8 cellular contexts compared by ENCODE assay signal in the genomic region with DNA sequence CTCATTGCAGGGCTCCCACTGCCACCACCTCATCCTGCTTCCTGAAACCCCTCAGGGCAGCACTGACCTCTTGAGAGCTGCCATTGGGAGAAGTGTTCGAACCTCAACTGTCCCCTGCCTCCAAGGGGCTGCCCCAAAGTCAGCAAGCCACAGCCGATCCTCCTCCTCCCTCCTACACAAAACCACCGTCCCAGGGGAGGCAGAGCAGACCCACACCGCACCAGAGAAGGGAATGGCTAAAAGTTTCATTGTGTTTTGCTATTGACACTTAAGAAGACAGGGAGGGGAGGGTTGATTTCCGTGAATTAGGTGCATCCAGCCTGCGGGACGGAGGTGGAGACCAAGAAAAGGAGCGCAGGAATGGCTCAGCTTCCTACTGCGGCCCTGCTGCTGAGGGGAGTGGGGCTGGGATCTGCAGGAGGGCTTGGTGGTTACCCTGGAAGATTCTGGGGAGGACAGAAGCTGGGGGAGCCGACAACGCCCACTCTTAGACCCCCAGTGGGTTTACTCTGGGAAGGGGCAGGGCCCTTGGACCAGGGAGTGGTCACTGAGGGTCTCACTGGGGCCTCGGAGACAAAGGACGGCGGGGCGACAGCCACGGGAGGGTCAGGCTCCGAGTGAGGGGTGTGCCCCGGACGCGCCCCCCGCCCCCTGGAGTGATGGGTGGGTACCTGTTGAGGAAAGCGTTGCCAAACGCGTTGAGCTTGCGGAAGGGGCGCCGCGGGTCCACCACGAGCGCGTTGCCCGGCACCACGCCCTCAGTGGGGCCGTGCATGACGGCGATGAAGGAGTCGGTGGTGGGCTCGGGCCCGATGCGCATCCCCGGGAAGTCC. TPM values are rescaled to one million over a fixed set of nuclear protein-coding genes. Genes with fewer than 3 reads are reported as not detected.
DNase-seq lines count a peak whose midpoint lies in the region; ATAC-seq, FAIRE-seq and TF ChIP-seq lines count a peak whose summit lies in the region.

No MANE protein-coding gene starts in this region.

- no peak overlapping the region for H2AFZ ChIP-seq in HepG2 (ENCODE audit: low read length)

- WGBS in HepG2 (ENCODE audit: low lambda C conversion rate) = 2% methylated on average over 11 of the region's 41 CpGs

- peaks cover 36% of the 10 kb centered on the region for H3K79me2 ChIP-seq in HepG2 (ENCODE audit: insufficient read depth, low read length)

- TF ChIP-seq POLR2A in HepG2 (IDR thresholded peaks at IDR 0.05; ENCODE audit: insufficient read depth in 1 of 2, low read depth in 2 of 2, low read length in 2 of 2) = no peak

- CTCF ChIA-PET in HepG2 (lab: Yijun Ruan, JAX; ENCODE audit: low intra/inter-chr PET ratio, low total read pairs) = interaction anchor here (1.7 kb wide), 1 partner anchor 31 kb away, joined by 6 read pairs; no protein-coding TSS in a partner anchor

- POLR2A ChIA-PET in HepG2 (lab: Yijun Ruan, JAX) = interaction anchor here (1.1 to 10.4 kb wide), 6 partner anchors 8 to 187 kb away, joined by 3 to 132 read pairs (median 17); no protein-coding TSS in a partner anchor

- H4K20me1 ChIP-seq in HepG2 (ENCODE audit: insufficient read depth, low read length) = no peaks in the 10 kb centered on the region; the same call in 1 of the 2 replicates

- H3K36me3 ChIP-seq in HUES6 (ENCODE audit: control insufficient read depth, insufficient read depth, low read length) = peaks cover 11% of the 10 kb centered on the region
- H3K36me3 ChIP-seq in HepG2 (replicated peaks in 1 of 2; ENCODE audit: control insufficient read depth in 1 of 2, insufficient read depth in 2 of 2, low read length in 2 of 2) = peaks cover 0 to 4% of the 10 kb centered on the region in 2 experiments; a peak in 1 of 5 replicates
- peaks cover 8% of the 10 kb centered on the region for H3K36me3 ChIP-seq in thoracic aorta

- H3K4me2 ChIP-seq in HepG2 (ENCODE audit: low read depth, low read length) = peak overlapping the region; percentile 98

- intact Hi-C loops in HepG2 (cut with micrococcal nuclease; ENCODE audit: unreplicated experiment) = no loop called here

- in situ Hi-C loops in astrocyte of the cerebellum (cut with HindIII; ENCODE audit: low sequenced_read_pairs) (no loop called here), HepG2 (cut with HindIII; ENCODE audit: extremely low pct_ligation_motif_present, low pct_unique_long_range_greater_than_20kb) (no loop called here)

- H3K9ac ChIP-seq in HUES6 (ENCODE audit: low read length) (peak overlapping the region; percentile 89), HepG2 (ENCODE audit: insufficient read depth, low read depth, low read length) (peak overlapping the region; percentile 81)

- H3K4me1 ChIP-seq in HUES6 (ENCODE audit: control insufficient read depth, insufficient read depth, low read length) (peaks cover 23% of the 10 kb centered on the region), HepG2 (ENCODE audit: insufficient read depth, low read length) (peaks cover 67% of the 10 kb centered on the region), thoracic aorta (ENCODE audit: control insufficient read depth in 1 of 2, low read depth in 2 of 2) (peaks cover 21 to 79% of the 10 kb centered on the region in 2 donors)

- ATAC-seq in HepG2 (peak; percentile 6), thoracic aorta (ENCODE audit: insufficient number of reproducible peaks, low FRiP score, low read depth) (no peak)

- H3K27me3 ChIP-seq in HUES6 (ENCODE audit: control insufficient read depth, insufficient read depth, low read length) (no peaks in the 10 kb centered on the region), HepG2 (ENCODE audit: control insufficient read depth in 1 of 2, insufficient read depth in 2 of 2, low read length in 2 of 2) (no peaks in the 10 kb centered on the region; a peak in 1 of 5 replicates), thoracic aorta (replicated peaks; ENCODE audit: insufficient read depth) (no peaks in the 10 kb centered on the region)

- H3K4me3 ChIP-seq in HUES6 (ENCODE audit: low read depth, low read length) (peak overlapping the region; percentile 100), astrocyte of the cerebellum (ENCODE audit: low read depth, low read length) (peak overlapping the region; percentile 99), HepG2 (replicated peaks in 1 of 3; ENCODE audit: insufficient read depth in 1 of 3, low read depth in 2 of 3, low read length in 3 of 3) (peak overlapping the region; percentile 83 to 99 (median 98)), thoracic aorta (peak overlapping the region; percentile 78)

- TF ChIP-seq RAD21 in HepG2 (CRISPR knock-in tag; IDR thresholded peaks at IDR 0.05) = no peak

- no peak for FAIRE-seq in HepG2 (lab: Jason Lieb, UNC)

- H3K27ac ChIP-seq in HUES6 (ENCODE audit: low read depth, low read length) = no peak overlapping the region
- peak overlapping the region; percentile 48 for H3K27ac ChIP-seq in HepG2 (ENCODE audit: extremely low read length, insufficient read depth, low read length)
- H3K27ac ChIP-seq in thoracic aorta = peak overlapping the region; percentile 74 to 76

- BruUV-seq in HepG2 (replicated peaks; lab: Mats Ljungman, UMichigan) = no TSS peak

- DNase-seq in NCI-H146 (lab: John Stamatoyannopoulos, UW) (peak; percentile 51), NCI-H146 treated with DMSO at 0.1 percent for 48 hours (lab: John Stamatoyannopoulos, UW; ENCODE audit: unreplicated experiment) (no peak), astrocyte of the cerebellum (ENCODE audit: low read depth) (no peak), HepG2 (ENCODE audit: low spot score) (no peak), thoracic aorta (ENCODE audit: low spot score) (no peak), NCI-H1694 treated with DMSO at 0.1 percent for 48 hours (lab: John Stamatoyannopoulos, UW) (no peak), NCI-H82 treated with DMSO at 0.1 percent for 48 hours (lab: John Stamatoyannopoulos, UW; ENCODE audit: unreplicated experiment) (no peak)

- no peak for TF ChIP-seq CTCF in astrocyte of the cerebellum (IDR thresholded peaks at IDR 0.05; ENCODE audit: low read depth, low read length, missing control alignments)
- no peak for TF ChIP-seq CTCF in HepG2 (CRISPR knock-in tag; IDR thresholded peaks at IDR 0.05)
- TF ChIP-seq CTCF in thoracic aorta (IDR thresholded peaks at IDR 0.05) = no peak

- TF ChIP-seq EP300 in HepG2 (IDR thresholded peaks at IDR 0.05; ENCODE audit: low read depth in 2 of 2, low read length in 2 of 2) (no peak), HepG2 (CRISPR knock-in tag; IDR thresholded peaks at IDR 0.05; ENCODE audit: borderline replicate concordance) (no peak)

- H3K9me3 ChIP-seq in HUES6 (ENCODE audit: control insufficient read depth, insufficient read depth, low read depth, low read length) = no peaks in the 10 kb centered on the region
- no peaks in the 10 kb centered on the region for H3K9me3 ChIP-seq in HepG2 (ENCODE audit: low read length)
- no peaks in the 10 kb centered on the region for H3K9me3 ChIP-seq in thoracic aorta

RNA-seq across cellular contexts. Expression of a gene that starts 0.8 kb away (rescaled TPM):
- 22.0 and 26.6 TPM in 2 replicates for total RNA-seq in HepG2 (2016; rRNA removed; fragmentation: Illumina TruSeq; extraction: Trizol)
- total RNA-seq in HepG2 (2016; cell fraction: cytosol; rRNA removed; fragmentation: Illumina TruSeq; extraction: Trizol; ENCODE audit: low read depth) = 8.1 and 9.7 TPM in 2 replicates
- total RNA-seq in HepG2 (2016; cell fraction: insoluble cytoplasmic fraction; rRNA removed; fragmentation: Illumina TruSeq; extraction: Trizol) = 22.9 and 29.1 TPM in 2 replicates
- 11.0 and 11.5 TPM in 2 replicates for total RNA-seq in HepG2 (2016; cell fraction: membrane; rRNA removed; fragmentation: Illumina TruSeq; extraction: Trizol)
- 16.8 and 19.6 TPM in 2 replicates for total RNA-seq in HepG2 (2016; cell fraction: nucleus; rRNA removed; fragmentation: Illumina TruSeq; extraction: Trizol)
- 23.6 and 29.4 TPM in 2 replicates for polyA plus RNA-seq in HepG2 (2011; rRNA removed)
- polyA plus RNA-seq in HepG2 (2011; cell fraction: cytosol; rRNA removed) = 20.8 and 31.1 TPM in 2 replicates
- 42.3 and 43.0 TPM in 2 replicates for polyA plus RNA-seq in HepG2 (2011; cell fraction: nucleus; rRNA removed)
- 18.8 and 23.3 TPM in 2 replicates for polyA plus RNA-seq in HepG2 (2012)
- polyA plus RNA-seq in HepG2 (2016; cell fraction: cytosol; fragmentation: Illumina TruSeq; extraction: Trizol; ENCODE audit: low read depth) = 3.5 and 3.9 TPM in 2 replicates
- polyA plus RNA-seq in HepG2 (2016; cell fraction: insoluble cytoplasmic fraction; fragmentation: Illumina TruSeq; extraction: Trizol; ENCODE audit: low read depth) = 29.0 and 35.3 TPM in 2 replicates
- 7.9 and 9.3 TPM in 2 replicates for polyA plus RNA-seq in HepG2 (2016; cell fraction: membrane; fragmentation: Illumina TruSeq; extraction: Trizol; ENCODE audit: low read depth)
- polyA plus RNA-seq in HepG2 (2016; cell fraction: nucleus; fragmentation: Illumina TruSeq; extraction: Trizol; ENCODE audit: insufficient read depth, low read depth) = 33.4 and 34.4 TPM in 2 replicates
- polyA minus RNA-seq in HepG2 (2011; rRNA and poly(A)+ RNA removed; ENCODE audit: low replicate concordance) = 63.9 and 78.7 TPM in 2 replicates
- polyA minus RNA-seq in HepG2 (2011; cell fraction: cytosol; rRNA and poly(A)+ RNA removed) = 21.2 and 28.0 TPM in 2 replicates
- polyA minus RNA-seq in HepG2 (2011; cell fraction: nucleus; rRNA and poly(A)+ RNA removed) = 15.5 and 22.1 TPM in 2 replicates
- total RNA-seq in thoracic aorta = 100 to 1,000 TPM in 1 of 2 donors, 10 to 100 TPM in 1; 67.4 to 140 TPM

RNA-seq across cellular contexts. Expression of a gene that starts 33.2 kb away (rescaled TPM):
- total RNA-seq in HepG2 (2016; rRNA removed; fragmentation: Illumina TruSeq; extraction: Trizol) (0.77 and 1.4 TPM in 2 replicates), thoracic aorta (1 to 10 TPM in 1 of 2 donors, under 1 TPM in 1; 0.68 to 1.2 TPM)
- 0.10 and 0.35 TPM in 2 replicates for total RNA-seq in HepG2 (2016; cell fraction: cytosol; rRNA removed; fragmentation: Illumina TruSeq; extraction: Trizol; ENCODE audit: low read depth)
- total RNA-seq in HepG2 (2016; cell fraction: insoluble cytoplasmic fraction; rRNA removed; fragmentation: Illumina TruSeq; extraction: Trizol) = 0.42 and 1.4 TPM in 2 replicates
- 0.37 and 0.38 TPM in 2 replicates for total RNA-seq in HepG2 (2016; cell fraction: membrane; rRNA removed; fragmentation: Illumina TruSeq; extraction: Trizol)
- total RNA-seq in HepG2 (2016; cell fraction: nucleus; rRNA removed; fragmentation: Illumina TruSeq; extraction: Trizol) = 1.8 and 2.0 TPM in 2 replicates
- 0.55 and 0.99 TPM in 2 replicates for polyA plus RNA-seq in HepG2 (2011; rRNA removed)
- polyA plus RNA-seq in HepG2 (2011; cell fraction: cytosol; rRNA removed) = 0.34 and 0.54 TPM in 2 replicates
- 6.3 and 7.3 TPM in 2 replicates for polyA plus RNA-seq in HepG2 (2011; cell fraction: nucleus; rRNA removed)
- 1.2 and 1.3 TPM in 2 replicates for polyA plus RNA-seq in HepG2 (2012)
- polyA plus RNA-seq in HepG2 (2016; cell fraction: cytosol; fragmentation: Illumina TruSeq; extraction: Trizol; ENCODE audit: low read depth) = 0.06 and 0.11 TPM in 2 replicates
- 0.63 and 0.75 TPM in 2 replicates for polyA plus RNA-seq in HepG2 (2016; cell fraction: insoluble cytoplasmic fraction; fragmentation: Illumina TruSeq; extraction: Trizol; ENCODE audit: low read depth)
- polyA plus RNA-seq in HepG2 (2016; cell fraction: membrane; fragmentation: Illumina TruSeq; extraction: Trizol; ENCODE audit: low read depth) = 0.24 and 0.70 TPM in 2 replicates
- polyA plus RNA-seq in HepG2 (2016; cell fraction: nucleus; fragmentation: Illumina TruSeq; extraction: Trizol; ENCODE audit: insufficient read depth, low read depth) = 4.9 and 5.6 TPM in 2 replicates
- 1.3 and 2.7 TPM in 2 replicates for polyA minus RNA-seq in HepG2 (2011; rRNA and poly(A)+ RNA removed; ENCODE audit: low replicate concordance)
- 0.59 and 1.6 TPM in 2 replicates for polyA minus RNA-seq in HepG2 (2011; cell fraction: cytosol; rRNA and poly(A)+ RNA removed)
- polyA minus RNA-seq in HepG2 (2011; cell fraction: nucleus; rRNA and poly(A)+ RNA removed) = 1.9 and 4.0 TPM in 2 replicates

RNA-seq across cellular contexts. Expression of a gene that starts 39.4 kb away (rescaled TPM):
- total RNA-seq in HepG2 (2016; rRNA removed; fragmentation: Illumina TruSeq; extraction: Trizol) = 6.5 and 6.7 TPM in 2 replicates
- total RNA-seq in HepG2 (2016; cell fraction: cytosol; rRNA removed; fragmentation: Illumina TruSeq; extraction: Trizol; ENCODE audit: low read depth) = 5.0 and 5.3 TPM in 2 replicates
- 5.7 and 6.9 TPM in 2 replicates for total RNA-seq in HepG2 (2016; cell fraction: insoluble cytoplasmic fraction; rRNA removed; fragmentation: Illumina TruSeq; extraction: Trizol)
- total RNA-seq in HepG2 (2016; cell fraction: membrane; rRNA removed; fragmentation: Illumina TruSeq; extraction: Trizol) = 3.5 and 4.7 TPM in 2 replicates
- 7.1 and 8.3 TPM in 2 replicates for total RNA-seq in HepG2 (2016; cell fraction: nucleus; rRNA removed; fragmentation: Illumina TruSeq; extraction: Trizol)
- polyA plus RNA-seq in HepG2 (2011; rRNA removed) = 8.0 and 13.2 TPM in 2 replicates
- 4.6 and 6.5 TPM in 2 replicates for polyA plus RNA-seq in HepG2 (2011; cell fraction: cytosol; rRNA removed)
- 81.8 and 92.1 TPM in 2 replicates for polyA plus RNA-seq in HepG2 (2011; cell fraction: nucleus; rRNA removed)
- polyA plus RNA-seq in HepG2 (2012) = 14.9 and 21.4 TPM in 2 replicates
- polyA plus RNA-seq in HepG2 (2016; cell fraction: cytosol; fragmentation: Illumina TruSeq; extraction: Trizol; ENCODE audit: low read depth) = 1.0 and 1.2 TPM in 2 replicates
- 5.5 and 7.6 TPM in 2 replicates for polyA plus RNA-seq in HepG2 (2016; cell fraction: insoluble cytoplasmic fraction; fragmentation: Illumina TruSeq; extraction: Trizol; ENCODE audit: low read depth)
- polyA plus RNA-seq in HepG2 (2016; cell fraction: membrane; fragmentation: Illumina TruSeq; extraction: Trizol; ENCODE audit: low read depth) = 1.9 and 2.0 TPM in 2 replicates
- 19.9 and 22.1 TPM in 2 replicates for polyA plus RNA-seq in HepG2 (2016; cell fraction: nucleus; fragmentation: Illumina TruSeq; extraction: Trizol; ENCODE audit: insufficient read depth, low read depth)
- 20.7 and 23.4 TPM in 2 replicates for polyA minus RNA-seq in HepG2 (2011; rRNA and poly(A)+ RNA removed; ENCODE audit: low replicate concordance)
- 11.5 and 17.2 TPM in 2 replicates for polyA minus RNA-seq in HepG2 (2011; cell fraction: cytosol; rRNA and poly(A)+ RNA removed)
- polyA minus RNA-seq in HepG2 (2011; cell fraction: nucleus; rRNA and poly(A)+ RNA removed) = 24.7 and 27.0 TPM in 2 replicates
- 10 to 100 TPM; 18.5 to 35.2 TPM for total RNA-seq in thoracic aorta

RNA-seq across cellular contexts. Expression of a gene that starts 46.9 kb away (rescaled TPM):
- total RNA-seq in HepG2 (2016; rRNA removed; fragmentation: Illumina TruSeq; extraction: Trizol) = 1.6 and 2.3 TPM in 2 replicates
- total RNA-seq in HepG2 (2016; cell fraction: cytosol; rRNA removed; fragmentation: Illumina TruSeq; extraction: Trizol; ENCODE audit: low read depth) = 0.53 and 0.61 TPM in 2 replicates
- 1.6 and 2.9 TPM in 2 replicates for total RNA-seq in HepG2 (2016; cell fraction: insoluble cytoplasmic fraction; rRNA removed; fragmentation: Illumina TruSeq; extraction: Trizol)
- 1.7 and 1.9 TPM in 2 replicates for total RNA-seq in HepG2 (2016; cell fraction: membrane; rRNA removed; fragmentation: Illumina TruSeq; extraction: Trizol)
- total RNA-seq in HepG2 (2016; cell fraction: nucleus; rRNA removed; fragmentation: Illumina TruSeq; extraction: Trizol) = 1.9 and 2.8 TPM in 2 replicates
- 8.3 and 12.6 TPM in 2 replicates for polyA plus RNA-seq in HepG2 (2011; rRNA removed)
- polyA plus RNA-seq in HepG2 (2011; cell fraction: cytosol; rRNA removed) = 5.2 and 5.5 TPM in 2 replicates
- polyA plus RNA-seq in HepG2 (2011; cell fraction: nucleus; rRNA removed) = 38.0 and 39.6 TPM in 2 replicates
- polyA plus RNA-seq in HepG2 (2012) = 6.5 and 7.2 TPM in 2 replicates
- 0.45 and 0.76 TPM in 2 replicates for polyA plus RNA-seq in HepG2 (2016; cell fraction: cytosol; fragmentation: Illumina TruSeq; extraction: Trizol; ENCODE audit: low read depth)
- polyA plus RNA-seq in HepG2 (2016; cell fraction: insoluble cytoplasmic fraction; fragmentation: Illumina TruSeq; extraction: Trizol; ENCODE audit: low read depth) = 1.6 and 2.0 TPM in 2 replicates
- polyA plus RNA-seq in HepG2 (2016; cell fraction: membrane; fragmentation: Illumina TruSeq; extraction: Trizol; ENCODE audit: low read depth) = 1.3 and 2.0 TPM in 2 replicates
- polyA plus RNA-seq in HepG2 (2016; cell fraction: nucleus; fragmentation: Illumina TruSeq; extraction: Trizol; ENCODE audit: insufficient read depth, low read depth) = 6.5 and 7.0 TPM in 2 replicates
- 4.2 and 6.0 TPM in 2 replicates for polyA minus RNA-seq in HepG2 (2011; rRNA and poly(A)+ RNA removed; ENCODE audit: low replicate concordance)
- polyA minus RNA-seq in HepG2 (2011; cell fraction: cytosol; rRNA and poly(A)+ RNA removed) = 2.0 and 4.1 TPM in 2 replicates
- 4.6 and 4.8 TPM in 2 replicates for polyA minus RNA-seq in HepG2 (2011; cell fraction: nucleus; rRNA and poly(A)+ RNA removed)
- 10 to 100 TPM; 21.0 to 38.2 TPM for total RNA-seq in thoracic aorta

RNA-seq across cellular contexts. Expression of a gene that starts 58.1 kb away (rescaled TPM):
- total RNA-seq in HepG2 (2016; rRNA removed; fragmentation: Illumina TruSeq; extraction: Trizol) (11.6 and 19.1 TPM in 2 replicates), thoracic aorta (not detected)
- total RNA-seq in HepG2 (2016; cell fraction: cytosol; rRNA removed; fragmentation: Illumina TruSeq; extraction: Trizol; ENCODE audit: low read depth) = 5.4 and 8.4 TPM in 2 replicates
- 14.5 and 23.6 TPM in 2 replicates for total RNA-seq in HepG2 (2016; cell fraction: insoluble cytoplasmic fraction; rRNA removed; fragmentation: Illumina TruSeq; extraction: Trizol)
- total RNA-seq in HepG2 (2016; cell fraction: membrane; rRNA removed; fragmentation: Illumina TruSeq; extraction: Trizol) = 9.9 and 10.1 TPM in 2 replicates
- total RNA-seq in HepG2 (2016; cell fraction: nucleus; rRNA removed; fragmentation: Illumina TruSeq; extraction: Trizol) = 16.1 and 16.5 TPM in 2 replicates
- polyA plus RNA-seq in HepG2 (2011; rRNA removed) = 10.1 and 13.0 TPM in 2 replicates
- 9.1 and 24.9 TPM in 2 replicates for polyA plus RNA-seq in HepG2 (2011; cell fraction: cytosol; rRNA removed)
- polyA plus RNA-seq in HepG2 (2011; cell fraction: nucleus; rRNA removed) = 5.5 and 7.6 TPM in 2 replicates
- 4.9 and 6.7 TPM in 2 replicates for polyA plus RNA-seq in HepG2 (2012)
- 8.6 and 12.5 TPM in 2 replicates for polyA plus RNA-seq in HepG2 (2016; cell fraction: cytosol; fragmentation: Illumina TruSeq; extraction: Trizol; ENCODE audit: low read depth)
- 17.0 and 17.6 TPM in 2 replicates for polyA plus RNA-seq in HepG2 (2016; cell fraction: insoluble cytoplasmic fraction; fragmentation: Illumina TruSeq; extraction: Trizol; ENCODE audit: low read depth)
- polyA plus RNA-seq in HepG2 (2016; cell fraction: membrane; fragmentation: Illumina TruSeq; extraction: Trizol; ENCODE audit: low read depth) = 11.7 and 13.3 TPM in 2 replicates
- 33.1 and 38.1 TPM in 2 replicates for polyA plus RNA-seq in HepG2 (2016; cell fraction: nucleus; fragmentation: Illumina TruSeq; extraction: Trizol; ENCODE audit: insufficient read depth, low read depth)
- 18.7 TPM in 1 of 2 replicates, not detected in the other for polyA minus RNA-seq in HepG2 (2011; rRNA and poly(A)+ RNA removed; ENCODE audit: low replicate concordance)
- 2.4 TPM in 2 replicates for polyA minus RNA-seq in HepG2 (2011; cell fraction: cytosol; rRNA and poly(A)+ RNA removed)
- 1.1 and 1.7 TPM in 2 replicates for polyA minus RNA-seq in HepG2 (2011; cell fraction: nucleus; rRNA and poly(A)+ RNA removed)
